Comparison of ENCODE assay signal across 1 cellular context in the genomic region with DNA sequence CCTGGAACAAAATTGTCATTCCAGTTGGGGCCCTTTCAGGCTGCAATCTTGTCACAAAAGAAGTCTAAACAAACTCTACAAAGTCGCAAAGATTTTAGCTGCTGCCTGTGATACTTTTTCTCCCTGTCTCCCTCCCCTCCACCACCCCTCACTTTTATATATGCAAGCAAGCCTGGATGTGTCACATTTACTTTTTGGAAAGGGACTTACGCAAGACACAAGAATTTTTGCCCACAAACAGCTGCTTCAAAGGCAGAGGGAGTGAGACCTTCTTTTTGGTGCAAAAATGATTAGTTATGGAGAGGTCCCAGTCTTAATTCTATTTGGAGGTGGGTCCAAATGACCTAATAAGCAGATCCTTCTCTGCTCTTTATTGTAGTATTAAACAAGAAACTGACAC.
TF ChIP-seq lines count a peak whose summit lies in the region.

No MANE protein-coding gene starts in this region.

TF ChIP-seq in GM23338, 12 proteins besides CTCF, POLR2A, EP300 and RAD21 (continued from another document):
- TF ChIP-seq ZNF462 (CRISPR knock-in tag; IDR thresholded peaks at IDR 0.05): no peak
- no peak for TF ChIP-seq ZNF114 (CRISPR knock-in tag; IDR thresholded peaks at IDR 0.05)
- no peak for TF ChIP-seq JUNB (IDR thresholded peaks at IDR 0.05; ENCODE audit: unreplicated experiment)
- no peak for TF ChIP-seq EZH2phosphoT487 (IDR thresholded peaks at IDR 0.05; ENCODE audit: unreplicated experiment)
- TF ChIP-seq, protein P1, sequence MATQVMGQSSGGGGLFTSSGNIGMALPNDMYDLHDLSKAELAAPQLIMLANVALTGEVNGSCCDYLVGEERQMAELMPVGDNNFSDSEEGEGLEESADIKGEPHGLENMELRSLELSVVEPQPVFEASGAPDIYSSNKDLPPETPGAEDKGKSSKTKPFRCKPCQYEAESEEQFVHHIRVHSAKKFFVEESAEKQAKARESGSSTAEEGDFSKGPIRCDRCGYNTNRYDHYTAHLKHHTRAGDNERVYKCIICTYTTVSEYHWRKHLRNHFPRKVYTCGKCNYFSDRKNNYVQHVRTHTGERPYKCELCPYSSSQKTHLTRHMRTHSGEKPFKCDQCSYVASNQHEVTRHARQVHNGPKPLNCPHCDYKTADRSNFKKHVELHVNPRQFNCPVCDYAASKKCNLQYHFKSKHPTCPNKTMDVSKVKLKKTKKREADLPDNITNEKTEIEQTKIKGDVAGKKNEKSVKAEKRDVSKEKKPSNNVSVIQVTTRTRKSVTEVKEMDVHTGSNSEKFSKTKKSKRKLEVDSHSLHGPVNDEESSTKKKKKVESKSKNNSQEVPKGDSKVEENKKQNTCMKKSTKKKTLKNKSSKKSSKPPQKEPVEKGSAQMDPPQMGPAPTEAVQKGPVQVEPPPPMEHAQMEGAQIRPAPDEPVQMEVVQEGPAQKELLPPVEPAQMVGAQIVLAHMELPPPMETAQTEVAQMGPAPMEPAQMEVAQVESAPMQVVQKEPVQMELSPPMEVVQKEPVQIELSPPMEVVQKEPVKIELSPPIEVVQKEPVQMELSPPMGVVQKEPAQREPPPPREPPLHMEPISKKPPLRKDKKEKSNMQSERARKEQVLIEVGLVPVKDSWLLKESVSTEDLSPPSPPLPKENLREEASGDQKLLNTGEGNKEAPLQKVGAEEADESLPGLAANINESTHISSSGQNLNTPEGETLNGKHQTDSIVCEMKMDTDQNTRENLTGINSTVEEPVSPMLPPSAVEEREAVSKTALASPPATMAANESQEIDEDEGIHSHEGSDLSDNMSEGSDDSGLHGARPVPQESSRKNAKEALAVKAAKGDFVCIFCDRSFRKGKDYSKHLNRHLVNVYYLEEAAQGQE (IDR thresholded peaks at IDR 0.05; ENCODE audit: unreplicated experiment): no peak
